20 cellular contexts compared by ENCODE assay signal in the genomic region with DNA sequence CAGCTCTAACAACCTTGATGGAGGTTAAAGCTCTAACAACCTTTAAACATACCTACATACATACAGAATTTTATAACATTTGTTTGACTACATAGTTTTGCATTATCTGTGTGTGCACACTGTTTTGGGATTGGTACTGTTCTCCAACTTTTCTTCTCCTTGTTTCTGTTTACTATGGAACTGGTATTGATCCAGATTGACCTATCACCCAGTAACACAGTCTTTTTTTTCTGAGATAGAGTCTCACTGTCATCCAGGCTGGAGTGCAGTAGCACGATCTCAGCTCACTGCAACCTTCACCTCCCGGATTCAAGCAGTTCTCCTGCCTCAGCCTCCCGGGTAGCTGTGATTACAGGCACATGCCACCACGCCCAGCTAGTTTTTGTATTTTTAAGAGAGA. TPM values are rescaled to one million over a fixed set of nuclear protein-coding genes. Genes with fewer than 3 reads are reported as not detected.
"Had no signal": no experiment of that assay in that cellular context is flagged by ENCODE, and none has a peak within 500 bp of the region (broad histone marks: within the 10 kb centered on the region; RNA-seq: fewer than 3 reads in every experiment).

No MANE protein-coding gene starts in this region.

- H3K27ac ChIP-seq: coronary artery, gastrocnemius medialis, parathyroid adenoma, SJCRH30, spleen, thyroid gland had no signal

- H3K9me3 ChIP-seq: gastrocnemius medialis, thyroid gland had no signal

- H3K27ac Mint-ChIP-seq: activated naive CD8-positive, alpha-beta T cell treated with anti-CD3 and anti-CD28 coated beads, Interleukin-2, amount 50 U/mL, for 24 hours had no signal

- DNase-seq: activated CD4-positive, alpha-beta T cell treated with anti-CD3 and anti-CD28 coated beads, Interleukin-2, amount 10 ng/mL, durations not matched to agents 7 days and 5 days; activated effector memory CD4-positive, alpha-beta T cell treated with Interleukin-2 at 50 U/mL for 16 hours; activated naive CD8-positive, alpha-beta T cell treated with anti-CD3 and anti-CD28 coated beads, Interleukin-2, amount 50 U/mL, for 24 hours; activated T-cell treated with anti-CD3 and anti-CD28 coated beads, Interleukin-2, amount 50 U/mL, for 1 hour; anterior cingulate cortex; gastrocnemius medialis; head of caudate nucleus; midbrain; SJCRH30; spleen; stimulated activated CD4-positive, alpha-beta T cell treated with anti-CD3 and anti-CD28 coated beads, Interleukin-4, amount 100 ng/mL, for 4 hours; stimulated activated naive CD4-positive, alpha-beta T cell treated with Interleukin-2 at 50 U/mL for 16 hours; thyroid gland had no signal

- H3K4me3 Mint-ChIP-seq: activated CD4-positive, alpha-beta T cell treated with anti-CD3 and anti-CD28 coated beads, Interleukin-2, amount 10 ng/mL, durations not matched to agents 7 days and 5 days; activated naive CD8-positive, alpha-beta T cell treated with anti-CD3 and anti-CD28 coated beads, Interleukin-2, amount 50 U/mL, for 24 hours; brain; central memory CD8-positive, alpha-beta T cell; nephron had no signal

- H2AFZ ChIP-seq: parathyroid adenoma had no signal

- H3K9ac ChIP-seq: parathyroid adenoma had no signal

- H3K27me3 Mint-ChIP-seq: activated CD4-positive, alpha-beta T cell treated with anti-CD3 and anti-CD28 coated beads, Interleukin-2, amount 10 ng/mL, durations not matched to agents 7 days and 5 days; activated naive CD8-positive, alpha-beta T cell treated with anti-CD3 and anti-CD28 coated beads, Interleukin-2, amount 50 U/mL, for 24 hours; brain; central memory CD8-positive, alpha-beta T cell had no signal

- H3K4me1 Mint-ChIP-seq: nephron had no signal

- FAIRE-seq: keratinocyte had no signal

- H3K4me1 ChIP-seq: SJCRH30 had no signal

- H3K27me3 ChIP-seq: gastrocnemius medialis, SJCRH30, spleen, thyroid gland had no signal

- ATAC-seq: activated naive CD8-positive, alpha-beta T cell treated with anti-CD3 and anti-CD28 coated beads, Interleukin-2, amount 50 U/mL, for 24 hours; gastrocnemius medialis had no signal

- H3K4me3 ChIP-seq: coronary artery, gastrocnemius medialis, SJCRH30, spleen, thyroid gland had no signal

RNA-seq across cellular contexts. Expression of a gene that starts 16.7 kb away (rescaled TPM):
- polyA plus RNA-seq: urinary bladder had no signal
